ENCODE assay signal across 8 cellular contexts in genomic region chr5:159208508-159209437, GRCh38. TPM values are rescaled to one million over a fixed set of nuclear protein-coding genes. Genes with fewer than 3 reads are reported as not detected.
DNase-seq lines count a peak whose midpoint lies in the region; ATAC-seq, FAIRE-seq and TF ChIP-seq lines count a peak whose summit lies in the region.

No MANE protein-coding gene starts in this region.

- H3K4me3 ChIP-seq in H1 (ENCODE audit: extremely low read depth in 1 of 4, insufficient read depth in 2 of 4, low read depth in 3 of 4, low read length in 4 of 4) (peak overlapping the region; percentile 86 to 95 (median 90)), mesenchymal stem cell (ENCODE audit: insufficient read depth in 1 of 2, low read depth in 1 of 2, low read length in 2 of 2) (peak overlapping the region; percentile 96 to 98), stomach (peak overlapping the region; percentile 85 to 94 (median 89))

- peaks cover 2 to 4% of the 10 kb centered on the region in 2 experiments for H4K20me1 ChIP-seq in H1 (replicated peaks in 1 of 2; ENCODE audit: control insufficient read depth in 1 of 2, insufficient read depth in 2 of 2, low read length in 2 of 2)

- peaks cover 0 to 5% (median 1%) of the 10 kb centered on the region in 4 experiments; a peak in 3 of 7 replicates for H3K27me3 ChIP-seq in H1 (replicated peaks in 1 of 4; ENCODE audit: control insufficient read depth in 3 of 4, extremely low read depth in 1 of 4, insufficient read depth in 3 of 4, low read length in 3 of 4)
- H3K27me3 ChIP-seq in mesenchymal stem cell (ENCODE audit: control insufficient read depth in 1 of 2, insufficient read depth in 1 of 2, low read length in 2 of 2): no peaks in the 10 kb centered on the region
- no peaks in the 10 kb centered on the region for H3K27me3 ChIP-seq in stomach

- H2BK12ac ChIP-seq in H1 (ENCODE audit: low read depth, low read length): peak overlapping the region; percentile 46; the same call in 1 of the 2 replicates
- H2BK12ac ChIP-seq in mesenchymal stem cell (ENCODE audit: low read length in 2 of 2): peak overlapping the region; percentile 71 to 80

- no peak; a peak in 1 of 3 replicates for TF ChIP-seq POLR2A in H1 (IDR thresholded peaks at IDR 0.05; ENCODE audit: control extremely low read depth in 1 of 2, low read depth in 2 of 2, low read length in 2 of 2)
- no peak for TF ChIP-seq POLR2A in stomach (IDR thresholded peaks at IDR 0.05)

- H3K14ac ChIP-seq in H1 (ENCODE audit: insufficient read length): no peak overlapping the region
- H3K14ac ChIP-seq in mesenchymal stem cell (ENCODE audit: low read length in 2 of 2): peak overlapping the region in 1 of 2 experiments; percentile 98

- intact Hi-C loops in stomach (cut with DNase I; ENCODE audit: low total_unique reads): no loop called here

- H4K91ac ChIP-seq in H1 (replicated peaks; ENCODE audit: insufficient read length, low read length) (peak overlapping the region; percentile 52), mesenchymal stem cell (ENCODE audit: low read length) (peak overlapping the region; percentile 94)

- peak overlapping the region; percentile 64 to 89 (median 80) for H3K9ac ChIP-seq in H1 (replicated peaks in 1 of 4; ENCODE audit: extremely low read depth in 1 of 4, low read depth in 3 of 4, low read length in 3 of 4)
- H3K9ac ChIP-seq in mesenchymal stem cell (ENCODE audit: low read length): peak overlapping the region; percentile 99

- H2AFZ ChIP-seq in H1 (ENCODE audit: low read length): no peak overlapping the region
- peak overlapping the region; percentile 53 for H2AFZ ChIP-seq in mesenchymal stem cell (ENCODE audit: low read depth, low read length)

- no peak overlapping the region; the same call in 1 of the 2 replicates for H2BK5ac ChIP-seq in H1 (ENCODE audit: low read depth, low read length)
- peak overlapping the region; percentile 86 for H2BK5ac ChIP-seq in mesenchymal stem cell (ENCODE audit: low read depth, low read length, poor library complexity, severe bottlenecking)

- no peak overlapping the region for H3K23ac ChIP-seq in H1 (ENCODE audit: insufficient read length)
- H3K23ac ChIP-seq in mesenchymal stem cell (ENCODE audit: low read length in 2 of 2): peak overlapping the region; percentile 89 to 99

- DNase-seq in CMK (ENCODE audit: low read depth) (peak; percentile 65), H1 (ENCODE audit: low read depth in 1 of 2, low spot score in 2 of 2) (peak in 1 of 2 experiments; percentile 64), mesenchymal stem cell (peak; percentile 50), stomach (peak; percentile 27), NCI-H2107 treated with DMSO at 0.1 percent for 48 hours (lab: John Stamatoyannopoulos, UW; ENCODE audit: unreplicated experiment) (no peak)
- peak; percentile 41 for DNase-seq in activated CD4-positive, CD25-positive, alpha-beta regulatory T cell treated with anti-CD3 and anti-CD28 coated beads, Interleukin-2, amount 50 U/mL, for 72 hours

- H3K4me1 ChIP-seq in H1 (replicated peaks in 1 of 4; ENCODE audit: control insufficient read depth in 3 of 4, insufficient read depth in 4 of 4, low read length in 3 of 4) (peaks cover 2 to 9% (median 4%) of the 10 kb centered on the region in 4 experiments; a peak in 5 of 7 replicates), mesenchymal stem cell (ENCODE audit: control insufficient read depth, insufficient read depth, low read depth, low read length) (peaks cover 6% of the 10 kb centered on the region), stomach (peaks cover 37 to 62% (median 48%) of the 10 kb centered on the region in 4 donors)

- peaks cover 2% of the 10 kb centered on the region; the same call in 1 of the 2 replicates for H3K79me1 ChIP-seq in H1 (ENCODE audit: low read depth, low read length)
- no peaks in the 10 kb centered on the region for H3K79me1 ChIP-seq in mesenchymal stem cell (replicated peaks; ENCODE audit: low read length, poor library complexity, severe bottlenecking)

- TF ChIP-seq CTCF in H1 (IDR thresholded peaks at IDR 0.05; ENCODE audit: control extremely low read depth in 1 of 3, insufficient read depth in 1 of 3, low read depth in 1 of 3, low read length in 3 of 3) (no peak), stomach (IDR thresholded peaks at IDR 0.05) (no peak)

- TF ChIP-seq EP300 in H1 (IDR thresholded peaks at IDR 0.05; ENCODE audit: borderline replicate concordance in 1 of 2, low read depth in 2 of 2, low read length in 2 of 2): peak in 1 of 2 experiments; percentile 26; a peak in 1 of 3 replicates
- TF ChIP-seq EP300 in stomach (IDR thresholded peaks at IDR 0.05): no peak

- H3K18ac ChIP-seq in H1 (ENCODE audit: extremely low read depth, low read length) (peak overlapping the region; percentile 81), mesenchymal stem cell (ENCODE audit: low read depth in 1 of 2, low read length in 2 of 2) (peak overlapping the region; percentile 95 to 97)

- H3K36me3 ChIP-seq in H1 (ENCODE audit: control insufficient read depth in 2 of 4, insufficient read depth in 4 of 4, low read length in 3 of 4) (no peaks in the 10 kb centered on the region), mesenchymal stem cell (ENCODE audit: control insufficient read depth in 1 of 2, insufficient read depth in 2 of 2, low read depth in 1 of 2, low read length in 2 of 2) (no peaks in the 10 kb centered on the region), stomach (no peaks in the 10 kb centered on the region)

- H3K23me2 ChIP-seq in H1 (ENCODE audit: low read depth, low read length): peaks cover 21% of the 10 kb centered on the region

- no peak overlapping the region for H2BK120ac ChIP-seq in H1 (replicated peaks; ENCODE audit: low read depth, low read length)
- H2BK120ac ChIP-seq in mesenchymal stem cell (ENCODE audit: low read depth, low read length): peak overlapping the region; percentile 80

- H2BK15ac ChIP-seq in H1 (ENCODE audit: low read length): no peak overlapping the region
- peak overlapping the region; percentile 81 for H2BK15ac ChIP-seq in mesenchymal stem cell (ENCODE audit: low read depth, poor library complexity, severe bottlenecking)

- H4K8ac ChIP-seq in H1 (ENCODE audit: extremely low read depth, insufficient read depth, low read length): peak overlapping the region; percentile 88
- H4K8ac ChIP-seq in mesenchymal stem cell (ENCODE audit: low read length): peak overlapping the region; percentile 90

- H3K4me2 ChIP-seq in H1 (ENCODE audit: insufficient read depth in 1 of 2, low read depth in 2 of 2, low read length in 2 of 2) (peak overlapping the region; percentile 84 to 96), mesenchymal stem cell (ENCODE audit: low read length, poor library complexity, severe bottlenecking) (peak overlapping the region; percentile 91)

- POLR2A ChIA-PET in H1 (lab: Charles Lee; ENCODE audit: partially characterized antibody): interaction anchor here (0.6 to 1.8 kb wide), 5 partner anchors 9 to 455 kb away, joined by 3 to 7 read pairs (median 4); no protein-coding TSS in a partner anchor

- CTCF ChIA-PET in H1 (lab: Charles Lee; ENCODE audit: partially characterized antibody): interaction anchor here (0.6 to 1.8 kb wide), 5 partner anchors 50 to 108 kb away, joined by 3 to 7 read pairs (median 3); no protein-coding TSS in a partner anchor

- H2AK5ac ChIP-seq in H1 (ENCODE audit: low read depth, low read length) (no peak overlapping the region), mesenchymal stem cell (ENCODE audit: low read length, severe bottlenecking) (peak overlapping the region; percentile 49)

- H3K56ac ChIP-seq in H1 (replicated peaks; ENCODE audit: insufficient read length, low read depth, low read length): peak overlapping the region; percentile 42

- no peak for FAIRE-seq in H1 (lab: Jason Lieb, UNC)

- H3K9me3 ChIP-seq in H1 (ENCODE audit: insufficient read depth in 2 of 2, low read depth in 1 of 2, low read length in 1 of 2) (no peaks in the 10 kb centered on the region), mesenchymal stem cell (ENCODE audit: control insufficient read depth, low read length) (no peaks in the 10 kb centered on the region), stomach (no peaks in the 10 kb centered on the region)

- H4K5ac ChIP-seq in H1 (ENCODE audit: insufficient read length, low read depth, low read length): peak overlapping the region; percentile 78

- no peak overlapping the region for H3K4ac ChIP-seq in H1 (replicated peaks; ENCODE audit: insufficient read length, low read depth, low read length)
- peak overlapping the region; percentile 85 to 93 for H3K4ac ChIP-seq in mesenchymal stem cell (ENCODE audit: low read depth in 1 of 2, low read length in 2 of 2)

- WGBS in H1 (ENCODE audit: extremely low coverage in 1 of 2, insufficient coverage in 1 of 2, insufficient read length in 1 of 2, insufficient replicate concordance in 2 of 2, low coverage in 1 of 2, low lambda C conversion rate in 2 of 2, missing lambda C conversion rate in 1 of 2), 2 experiments: 1% methylated on average over 14 of the region's 65 CpGs; no CpG with 5 or more reads in 1 of the 2 experiments
- under 1% methylated on average over 28 of the region's 65 CpGs for WGBS in mesenchymal stem cell
- 0 to 2% (median 1%) methylated on average over 27 to 63 of the region's 65 CpGs for WGBS in stomach, 5 donors

- no peak for TF ChIP-seq RAD21 in H1 (IDR thresholded peaks at IDR 0.05 in 1 of 2, conservative IDR thresholded peaks at IDR 0.05 in 1 of 2; ENCODE audit: low read depth in 2 of 2, low read length in 2 of 2)

- peaks cover 4 to 48% of the 10 kb centered on the region in 2 experiments; a peak in 3 of 4 replicates for H3K79me2 ChIP-seq in H1 (ENCODE audit: control insufficient read depth in 1 of 2, insufficient read depth in 2 of 2, low read length in 2 of 2)

- ATAC-seq in GM19463 (IDR thresholded peaks at IDR 0.05; ENCODE audit: unreplicated experiment) (peak; percentile 16), HG03571 (IDR thresholded peaks at IDR 0.05; ENCODE audit: unreplicated experiment) (peak; percentile 7)

- H3K27ac ChIP-seq in H1 (ENCODE audit: low read depth, low read length): peak overlapping the region; percentile 69; the same call in 1 of the 2 replicates
- peak overlapping the region; percentile 64 for H3K27ac ChIP-seq in mesenchymal stem cell (ENCODE audit: low read length, poor library complexity, severe bottlenecking)
- peak overlapping the region; percentile 94 to 99 (median 97) for H3K27ac ChIP-seq in stomach

- 0 out of 2 replicates have a peak overlapping the region, but pooled peaks have one; percentile 28 for H2BK20ac ChIP-seq in H1 (ENCODE audit: low read length)

RNA-seq across cellular contexts. Expression of gene RNF145, which starts 0.6 kb away (rescaled TPM):
- total RNA-seq in H1 (2021; fragmentation: NEBNext Ultra II Directional; extraction: Animal tissue kit (Norgen Biotek cat#: 25700)): 70.9 and 72.5 TPM in 2 replicates
- polyA plus RNA-seq in H1 (2011; rRNA removed): 24.4 and 34.2 TPM in 2 replicates
- 29.9 TPM for polyA plus RNA-seq in H1 (2011; cell fraction: cytosol; rRNA removed)
- polyA plus RNA-seq in H1 (2011; cell fraction: nucleus; rRNA removed): 11.1 TPM
- polyA plus RNA-seq in H1 (2012, experiment 1 of 2): 44.0 to 60.3 TPM (median 46.9 TPM) in 4 replicates
- 7.7 TPM for polyA plus RNA-seq in H1 (2012, experiment 2 of 2)
- polyA plus RNA-seq in H1 (2013, experiment 1 of 2): 42.1 TPM
- polyA plus RNA-seq in H1 (2013, experiment 2 of 2): 48.5 TPM
- polyA minus RNA-seq in H1 (2011; rRNA and poly(A)+ RNA removed): 46.5 and 60.2 TPM in 2 replicates
- 22.0 TPM for polyA minus RNA-seq in H1 (2011; cell fraction: cytosol; rRNA and poly(A)+ RNA removed)
- 21.1 TPM for polyA minus RNA-seq in H1 (2011; cell fraction: nucleus; rRNA and poly(A)+ RNA removed)
- 50.9 TPM for polyA plus RNA-seq in mesenchymal stem cell (2013, experiment 1 of 2)
- 50.6 TPM for polyA plus RNA-seq in mesenchymal stem cell (2013, experiment 2 of 2)
- total RNA-seq in stomach: 10 to 100 TPM in 4 of 5 donors, 1 to 10 TPM in 1; 7.0 to 96.9 (median 68.8) TPM
- polyA plus RNA-seq in stomach: 10 to 100 TPM; 17.5 to 42.7 (median 24.3) TPM

RNA-seq across cellular contexts. Expression of gene UBLCP1, which starts 54.3 kb away (rescaled TPM):
- 40.9 and 43.0 TPM in 2 replicates for total RNA-seq in H1 (2021; fragmentation: NEBNext Ultra II Directional; extraction: Animal tissue kit (Norgen Biotek cat#: 25700))
- polyA plus RNA-seq in H1 (2011; rRNA removed) (6.8 and 13.0 TPM in 2 replicates), stomach (10 to 100 TPM; 16.5 to 20.0 (median 16.8) TPM)
- 19.4 TPM for polyA plus RNA-seq in H1 (2011; cell fraction: cytosol; rRNA removed)
- 2.9 TPM for polyA plus RNA-seq in H1 (2011; cell fraction: nucleus; rRNA removed)
- polyA plus RNA-seq in H1 (2012, experiment 1 of 2): 13.5 to 35.1 TPM (median 17.8 TPM) in 4 replicates
- polyA plus RNA-seq in H1 (2012, experiment 2 of 2): 2.8 TPM
- 53.3 TPM for polyA plus RNA-seq in H1 (2013, experiment 1 of 2)
- 48.0 TPM for polyA plus RNA-seq in H1 (2013, experiment 2 of 2)
- 5.2 and 7.4 TPM in 2 replicates for polyA minus RNA-seq in H1 (2011; rRNA and poly(A)+ RNA removed)
- 7.0 TPM for polyA minus RNA-seq in H1 (2011; cell fraction: cytosol; rRNA and poly(A)+ RNA removed)
- 10.5 TPM for polyA minus RNA-seq in H1 (2011; cell fraction: nucleus; rRNA and poly(A)+ RNA removed)
- 47.9 TPM for polyA plus RNA-seq in mesenchymal stem cell (2013, experiment 1 of 2)
- 52.3 TPM for polyA plus RNA-seq in mesenchymal stem cell (2013, experiment 2 of 2)
- 10 to 100 TPM in 2 of 5 donors, 1 to 10 TPM in 3; 1.2 to 24.4 (median 8.0) TPM for total RNA-seq in stomach
